8 cellular contexts compared by ENCODE assay signal in the genomic region with DNA sequence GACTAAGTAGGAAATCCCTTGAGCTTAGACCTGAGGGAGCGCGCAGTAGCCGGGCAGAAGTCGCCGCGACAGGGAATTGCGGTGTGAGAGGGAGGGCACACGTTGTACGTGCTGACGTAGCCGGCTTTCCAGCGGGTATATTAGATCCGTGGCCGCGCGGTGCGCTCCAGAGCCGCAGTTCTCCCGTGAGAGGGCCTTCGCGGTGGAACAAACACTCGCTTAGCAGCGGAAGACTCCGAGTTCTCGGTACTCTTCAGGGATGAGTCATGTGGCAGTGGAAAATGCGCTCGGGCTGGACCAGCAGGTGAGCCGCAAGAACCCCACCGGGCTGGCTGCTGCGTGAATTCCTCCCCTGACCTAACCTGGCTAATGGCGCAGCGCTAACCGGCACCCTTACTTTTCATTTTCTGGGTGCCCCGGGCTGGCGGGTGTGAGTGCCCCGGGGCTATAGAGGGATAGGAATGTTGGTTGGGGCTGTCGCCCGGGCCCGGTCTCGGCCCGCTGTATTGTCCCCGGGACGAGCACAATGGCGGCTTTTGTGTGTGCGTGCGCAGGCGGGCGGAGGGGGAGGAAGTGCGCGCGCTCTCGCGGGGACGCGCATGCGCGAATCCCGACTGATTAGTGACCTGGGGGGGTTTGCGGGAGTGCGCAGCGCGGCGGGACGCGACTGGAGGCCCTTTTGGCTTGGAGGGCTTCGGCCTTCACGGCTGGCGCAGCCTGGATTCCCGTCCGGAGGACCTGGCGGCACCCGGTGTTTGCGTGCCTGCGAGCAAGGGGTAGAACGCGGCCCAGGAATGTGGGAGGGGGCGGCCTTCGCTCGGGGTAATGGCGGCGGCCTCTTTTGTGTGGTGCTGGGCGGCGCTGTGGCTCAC. TPM values are rescaled to one million over a fixed set of nuclear protein-coding genes. Genes with fewer than 3 reads are reported as not detected.
DNase-seq lines count a peak whose midpoint lies in the region; ATAC-seq, FAIRE-seq and TF ChIP-seq lines count a peak whose summit lies in the region.

Gene DDX3X, plus strand, starts transcription at position 169 of the 872 bp plus-strand sequence. Its CDS starts 91 bp downstream, at position 260.

- peak; percentile 63 for ATAC-seq in HG02642 (IDR thresholded peaks at IDR 0.05; ENCODE audit: poor library complexity, unreplicated experiment)

- H3K4me3 Mint-ChIP-seq in astrocyte (ENCODE audit: unreplicated experiment), result peak within 1 kb of the TSS; percentile 94

- intact Hi-C loops in T-helper 2 cell treated with Interferon-gamma antibody and Interleukin-4, amounts not matched to agents 100 ng/mL and 5 ng/mL, for 36 hours (cut with micrococcal nuclease), result loop anchor here (1.0 to 10.0 kb wide), 9 partner anchors 49 to 1237 kb away; partner anchors contain the start of genes ATP6AP2, BCOR, CASK and CXorf38

- H3K27me3 ChIP-seq in astrocyte (ENCODE audit: insufficient read depth, low read length), result no peaks in the 10 kb centered on the region

- H3K4me3 ChIP-seq in GM12875 (ENCODE audit: low read depth, low read length) (peak within 1 kb of the TSS; percentile 87), astrocyte (ENCODE audit: insufficient read depth, low read depth, low read length) (peak within 1 kb of the TSS; percentile 88), retinal pigment epithelial cell (ENCODE audit: low read length) (peak within 1 kb of the TSS; percentile 99)

- no peaks in the 10 kb centered on the region for H3K4me1 ChIP-seq in astrocyte (ENCODE audit: insufficient read depth, low read length)

- TF ChIP-seq CTCF in GM12875 (IDR thresholded peaks at IDR 0.05; ENCODE audit: borderline replicate concordance, insufficient read depth, low read depth, low read length), result 0 out of 2 replicates have a peak, but pooled peaks have one; percentile 21
- no peak for TF ChIP-seq CTCF in astrocyte (IDR thresholded peaks at IDR 0.05; ENCODE audit: insufficient read depth, low read depth, low read length)
- peak; percentile 30 for TF ChIP-seq CTCF in retinal pigment epithelial cell (conservative IDR thresholded peaks at IDR 0.05; ENCODE audit: low read depth, low read length)

- peak within 1 kb of the TSS; percentile 100 for H3K4me2 ChIP-seq in astrocyte (ENCODE audit: low read length)

- H3K27ac ChIP-seq in astrocyte (ENCODE audit: low read depth, low read length), result peak within 1 kb of the TSS; percentile 99

- peaks cover 11% of the 10 kb centered on the region for H3K4me1 Mint-ChIP-seq in astrocyte (ENCODE audit: low read depth, unreplicated experiment)

- peaks cover 49% of the 10 kb centered on the region for H4K20me1 ChIP-seq in astrocyte (ENCODE audit: insufficient read depth, low read length)

- H3K27me3 Mint-ChIP-seq in astrocyte (ENCODE audit: low read depth, unreplicated experiment), result no peaks in the 10 kb centered on the region

- H3K9ac ChIP-seq in astrocyte (ENCODE audit: low read length), result peak within 1 kb of the TSS; percentile 100

- H2AFZ ChIP-seq in astrocyte (ENCODE audit: low read depth, low read length), result peak within 1 kb of the TSS; percentile 82

- DNase-seq in NCI-H128 (lab: John Stamatoyannopoulos, UW; ENCODE audit: unreplicated experiment) (peak; percentile 71), astrocyte (ENCODE audit: low read depth) (peak; percentile 82), hepatic stellate cell (ENCODE audit: low spot score) (peak; percentile 95), retinal pigment epithelial cell (ENCODE audit: low read depth) (peak; percentile 64), cortex of kidney (lab: John Stamatoyannopoulos, UW) (no peak)

- H3K79me2 ChIP-seq in astrocyte (ENCODE audit: insufficient read depth, low read length), result peaks cover 53% of the 10 kb centered on the region

- FAIRE-seq in astrocyte (lab: Jason Lieb, UNC), result peak; percentile 41

- no peaks in the 10 kb centered on the region for H3K9me3 ChIP-seq in astrocyte (ENCODE audit: insufficient read depth, low read depth, low read length)

- H3K36me3 ChIP-seq in astrocyte (ENCODE audit: insufficient read depth, low read length), result peaks cover 5% of the 10 kb centered on the region

- no peaks in the 10 kb centered on the region for H3K36me3 Mint-ChIP-seq in astrocyte (ENCODE audit: low read depth, unreplicated experiment)

- no peaks in the 10 kb centered on the region for H3K9me3 Mint-ChIP-seq in astrocyte (ENCODE audit: unreplicated experiment)

- H3K27ac Mint-ChIP-seq in astrocyte (ENCODE audit: unreplicated experiment), result peak within 1 kb of the TSS; percentile 100

RNA-seq across cellular contexts. Expression of gene DDX3X, which starts in this region (rescaled TPM):
- total RNA-seq in T-helper 2 cell treated with Interferon-gamma antibody and Interleukin-4, amounts not matched to agents 100 ng/mL and 5 ng/mL, for 36 hours, result 242 and 249 TPM in 2 replicates
- 204 and 242 TPM in 2 replicates for total RNA-seq in astrocyte
